In the genomic region with DNA sequence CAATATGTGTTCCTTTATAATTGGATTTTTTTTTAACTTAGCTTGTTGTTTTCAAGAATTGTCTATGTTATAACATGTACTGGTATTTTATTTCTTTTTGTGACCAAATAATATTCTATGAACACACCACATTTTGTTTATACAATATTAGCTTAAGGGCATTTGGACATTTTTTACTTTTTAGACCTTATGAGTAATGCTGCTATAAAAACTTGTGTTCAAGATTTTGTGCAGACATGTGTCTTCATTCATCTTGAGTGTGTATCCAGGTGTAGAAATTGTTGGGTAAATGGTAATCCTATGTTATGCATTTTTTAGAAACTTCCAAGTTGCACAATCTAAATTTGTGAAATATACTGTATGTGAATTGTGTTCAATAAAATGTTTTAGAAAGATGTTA, we compare ENCODE assay signal across 39 cellular contexts.
"Had no signal": no experiment of that assay in that cellular context is flagged by ENCODE, and none has a peak within 500 bp of the region (broad histone marks: within the 10 kb centered on the region; RNA-seq: fewer than 3 reads in every experiment).

No MANE protein-coding gene starts in this region.

- H3K27me3 ChIP-seq: adrenal gland, ascending aorta, body of pancreas, brain microvascular endothelial cell, cardiac muscle cell had no signal

- H3K9me3 Mint-ChIP-seq: activated naive CD4-positive, alpha-beta T cell treated with anti-CD3 and anti-CD28 coated beads, Interleukin-2, amount 10 ng/mL, durations not matched to agents 7 days and 5 days; activated naive CD8-positive, alpha-beta T cell treated with anti-CD3 and anti-CD28 coated beads, Interleukin-2, amount 50 U/mL, for 24 hours; activated T-helper 1 cell treated with anti-CD3 and anti-CD28 coated beads, Interleukin-12 subunit alpha, Interleukin-12 subunit beta, Interleukin-2, Interleukin-4 antibody, amounts not matched to agents 30 ng/mL and 10 ng/mL and 1 ng/mL, durations not matched to agents 14 hours and 24 hours and 36 hours; activated T-helper 2 cell treated with anti-CD3 and anti-CD28 coated beads, Interferon-gamma antibody, Interleukin-2, Interleukin-4, amounts not matched to agents 10 μg/mL and 5 μg/mL and 100 μg/mL, durations not matched to agents 14 hours and 24 hours and 36 hours had no signal

- H3K9me3 ChIP-seq: adrenal gland, ascending aorta, body of pancreas had no signal

- H3K4me3 ChIP-seq: adrenal gland, ascending aorta, body of pancreas, cardiac muscle cell had no signal

- DNase-seq: activated effector memory CD4-positive, alpha-beta T cell treated with anti-CD3 and anti-CD28 coated beads, Interleukin-2, amount 50 U/mL, for 16 hours; activated effector memory CD4-positive, alpha-beta T cell treated with Interleukin-2 at 50 U/mL for 16 hours; activated gamma-delta T cell; activated gamma-delta T cell treated with Interleukin-2 at 50 U/mL for 16 hours; activated naive CD4-positive, alpha-beta T cell; activated naive CD4-positive, alpha-beta T cell treated with anti-CD3 and anti-CD28 coated beads for 36 hours; activated naive CD4-positive, alpha-beta T cell treated with anti-CD3 and anti-CD28 coated beads, Interleukin-2, amount 10 ng/mL, durations not matched to agents 7 days and 5 days; activated naive CD4-positive, alpha-beta T cell treated with anti-CD3 and anti-CD28 coated beads, Interleukin-2, amount 50 U/mL, for 16 hours; activated naive CD4-positive, alpha-beta T cell treated with Interleukin-2 at 50 U/mL for 16 hours; activated naive CD8-positive, alpha-beta T cell treated with anti-CD3 and anti-CD28 coated beads for 36 hours; activated naive CD8-positive, alpha-beta T cell treated with anti-CD3 and anti-CD28 coated beads, Interleukin-2, amount 10 ng/mL, durations not matched to agents 7 days and 5 days; activated naive CD8-positive, alpha-beta T cell treated with anti-CD3 and anti-CD28 coated beads, Interleukin-2, amount 50 U/mL, for 24 hours; activated T-cell treated with anti-CD3 and anti-CD28 coated beads for 4 hours; activated T-cell treated with anti-CD3 and anti-CD28 coated beads, Interleukin-2, amount 50 U/mL, for 1 hour; activated T-cell treated with anti-CD3 and anti-CD28 coated beads, Interleukin-2, amount 50 U/mL, for 24 hours; activated T-cell treated with anti-CD3 and anti-CD28 coated beads, Interleukin-2, amount 50 U/mL, for 4 hours; activated T-cell treated with anti-CD3 and anti-CD28 coated beads, Interleukin-2, amount 50 U/mL, for 48 hours; activated T-cell treated with anti-CD3 and anti-CD28 coated beads, Interleukin-2, amount 50 U/mL, for 72 hours; adrenal gland; amniotic stem cell; amygdala; anterior cingulate cortex; aorta; body of pancreas; brain microvascular endothelial cell; caudate nucleus; central memory CD4-positive, alpha-beta T cell; cerebellar nuclear complex had no signal

- H3K27me3 Mint-ChIP-seq: activated naive CD4-positive, alpha-beta T cell treated with anti-CD3 and anti-CD28 coated beads, Interleukin-2, amount 10 ng/mL, durations not matched to agents 7 days and 5 days; activated naive CD8-positive, alpha-beta T cell treated with anti-CD3 and anti-CD28 coated beads for 36 hours; activated naive CD8-positive, alpha-beta T cell treated with anti-CD3 and anti-CD28 coated beads, Interleukin-2, amount 10 ng/mL, durations not matched to agents 7 days and 5 days; activated naive CD8-positive, alpha-beta T cell treated with anti-CD3 and anti-CD28 coated beads, Interleukin-2, amount 50 U/mL, for 24 hours; activated T-cell treated with anti-CD3 and anti-CD28 coated beads, Interleukin-2, amount 50 U/mL, for 24 hours; brain; central memory CD8-positive, alpha-beta T cell had no signal

- H3K36me3 ChIP-seq: adrenal gland, ascending aorta, brain microvascular endothelial cell, cardiac muscle cell had no signal

- H3K27ac ChIP-seq: adrenal gland, ascending aorta, body of pancreas, brain microvascular endothelial cell, cardiac muscle cell had no signal

- ATAC-seq: activated naive CD4-positive, alpha-beta T cell treated with anti-CD3 and anti-CD28 coated beads, Interleukin-2, amount 50 U/mL, for 72 hours; activated naive CD8-positive, alpha-beta T cell treated with anti-CD3 and anti-CD28 coated beads, Interleukin-2, amount 50 U/mL, for 24 hours; activated T-cell treated with anti-CD3 and anti-CD28 coated beads, Interleukin-2, amount 50 U/mL, for 4 hours; activated T-cell treated with anti-CD3 and anti-CD28 coated beads, Interleukin-2, amount 50 U/mL, for 72 hours; activated T-helper 17 cell treated with anti-CD3 and anti-CD28 coated beads, Interleukin-2, amount 50 U/mL, for 72 hours; body of pancreas had no signal

- FAIRE-seq: astrocyte had no signal

- H3K4me1 Mint-ChIP-seq: activated naive CD4-positive, alpha-beta T cell treated with anti-CD3 and anti-CD28 coated beads, Interleukin-2, amount 10 ng/mL, durations not matched to agents 7 days and 5 days; activated naive CD4-positive, alpha-beta T cell treated with anti-CD3 and anti-CD28 coated beads, Interleukin-2, amount 50 U/mL, for 24 hours; activated naive CD8-positive, alpha-beta T cell treated with anti-CD3 and anti-CD28 coated beads for 36 hours; activated naive CD8-positive, alpha-beta T cell treated with anti-CD3 and anti-CD28 coated beads, Interleukin-2, amount 10 ng/mL, durations not matched to agents 7 days and 5 days; activated naive CD8-positive, alpha-beta T cell treated with anti-CD3 and anti-CD28 coated beads, Interleukin-2, amount 50 U/mL, for 24 hours; activated T-helper 17 cell treated with anti-CD3 and anti-CD28 coated beads, Interleukin-2, amount 50 U/mL, for 72 hours; brain; central memory CD8-positive, alpha-beta T cell had no signal

- H3K4me3 Mint-ChIP-seq: activated naive CD4-positive, alpha-beta T cell treated with anti-CD3 and anti-CD28 coated beads for 36 hours; activated naive CD4-positive, alpha-beta T cell treated with anti-CD3 and anti-CD28 coated beads, Interleukin-2, amount 10 ng/mL, durations not matched to agents 7 days and 5 days; activated naive CD4-positive, alpha-beta T cell treated with anti-CD3 and anti-CD28 coated beads, Interleukin-2, amount 50 U/mL, for 24 hours; activated naive CD8-positive, alpha-beta T cell; activated naive CD8-positive, alpha-beta T cell treated with anti-CD3 and anti-CD28 coated beads for 36 hours; activated naive CD8-positive, alpha-beta T cell treated with anti-CD3 and anti-CD28 coated beads, Interleukin-2, amount 10 ng/mL, durations not matched to agents 7 days and 5 days; activated naive CD8-positive, alpha-beta T cell treated with anti-CD3 and anti-CD28 coated beads, Interleukin-2, amount 50 U/mL, for 24 hours; activated T-cell treated with anti-CD3 and anti-CD28 coated beads, Interleukin-2, amount 50 U/mL, for 24 hours; activated T-cell treated with anti-CD3 and anti-CD28 coated beads, Interleukin-2, amount 50 U/mL, for 4 hours; activated T-cell treated with anti-CD3 and anti-CD28 coated beads, Interleukin-2, amount 50 U/mL, for 72 hours; activated T-helper 1 cell treated with anti-CD3 and anti-CD28 coated beads, Interleukin-12 subunit alpha, Interleukin-12 subunit beta, Interleukin-2, Interleukin-4 antibody, amounts not matched to agents 30 ng/mL and 10 ng/mL and 1 ng/mL, durations not matched to agents 14 hours and 24 hours and 36 hours; activated T-helper 17 cell treated with anti-CD3 and anti-CD28 coated beads, Interleukin-2, amount 50 U/mL, for 72 hours; brain; central memory CD8-positive, alpha-beta T cell had no signal

- H3K36me3 Mint-ChIP-seq: activated naive CD4-positive, alpha-beta T cell treated with anti-CD3 and anti-CD28 coated beads, Interleukin-2, amount 10 ng/mL, durations not matched to agents 7 days and 5 days; activated naive CD4-positive, alpha-beta T cell treated with anti-CD3 and anti-CD28 coated beads, Interleukin-2, amount 50 U/mL, for 24 hours; activated naive CD8-positive, alpha-beta T cell; activated naive CD8-positive, alpha-beta T cell treated with anti-CD3 and anti-CD28 coated beads for 36 hours; activated naive CD8-positive, alpha-beta T cell treated with anti-CD3 and anti-CD28 coated beads, Interleukin-2, amount 10 ng/mL, durations not matched to agents 7 days and 5 days; brain had no signal

- H3K4me1 ChIP-seq: adrenal gland, ascending aorta, body of pancreas had no signal

- H3K27ac Mint-ChIP-seq: activated naive CD4-positive, alpha-beta T cell treated with anti-CD3 and anti-CD28 coated beads for 36 hours; activated naive CD4-positive, alpha-beta T cell treated with anti-CD3 and anti-CD28 coated beads, Interleukin-2, amount 10 ng/mL, durations not matched to agents 7 days and 5 days; activated naive CD4-positive, alpha-beta T cell treated with anti-CD3 and anti-CD28 coated beads, Interleukin-2, amount 50 U/mL, for 24 hours; activated naive CD4-positive, alpha-beta T cell treated with anti-CD3 and anti-CD28 coated beads, Interleukin-2, amount 50 U/mL, for 72 hours; activated naive CD8-positive, alpha-beta T cell; activated naive CD8-positive, alpha-beta T cell treated with anti-CD3 and anti-CD28 coated beads for 36 hours; activated naive CD8-positive, alpha-beta T cell treated with anti-CD3 and anti-CD28 coated beads, Interleukin-2, amount 10 ng/mL, durations not matched to agents 7 days and 5 days; activated naive CD8-positive, alpha-beta T cell treated with anti-CD3 and anti-CD28 coated beads, Interleukin-2, amount 50 U/mL, for 24 hours; activated T-cell treated with anti-CD3 and anti-CD28 coated beads, Interleukin-2, amount 50 U/mL, for 24 hours; activated T-cell treated with anti-CD3 and anti-CD28 coated beads, Interleukin-2, amount 50 U/mL, for 72 hours; activated T-helper 1 cell treated with anti-CD3 and anti-CD28 coated beads, Interleukin-12 subunit alpha, Interleukin-12 subunit beta, Interleukin-2, Interleukin-4 antibody, amounts not matched to agents 30 ng/mL and 10 ng/mL and 1 ng/mL, durations not matched to agents 14 hours and 24 hours and 36 hours; activated T-helper 17 cell treated with anti-CD3 and anti-CD28 coated beads, Interleukin-2, amount 50 U/mL, for 72 hours; activated T-helper 2 cell treated with anti-CD3 and anti-CD28 coated beads, Interferon-gamma antibody, Interleukin-2, Interleukin-4, amounts not matched to agents 10 μg/mL and 5 μg/mL and 100 μg/mL, durations not matched to agents 14 hours and 24 hours and 36 hours; brain had no signal
